In the genomic region with DNA sequence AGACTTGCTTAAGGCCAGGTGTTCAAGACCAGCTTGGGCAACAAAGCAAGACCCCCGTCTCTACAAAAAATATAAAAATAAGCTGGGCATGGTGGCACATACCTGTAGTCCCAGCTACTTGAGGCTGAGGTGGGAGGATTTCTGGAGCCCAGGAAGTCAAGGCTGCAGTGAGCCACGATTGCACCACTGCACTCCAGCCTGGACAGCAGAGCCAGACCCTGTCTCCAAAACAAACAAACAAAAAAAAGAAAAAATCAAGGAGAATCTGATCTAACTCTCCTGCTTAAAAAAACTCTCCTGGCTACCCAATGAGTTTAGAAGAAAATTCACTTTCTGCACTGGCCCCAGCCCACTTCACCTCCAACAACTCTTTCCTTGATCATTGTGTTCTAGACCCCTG, we compare ENCODE assay signal across 1 cellular context.
TF ChIP-seq lines count a peak whose summit lies in the region.

No MANE protein-coding gene starts in this region.

TF ChIP-seq in GM23338, 12 proteins besides CTCF, POLR2A, EP300 and RAD21 (continued from another document):
- TF ChIP-seq ZNF331 (CRISPR knock-in tag; IDR thresholded peaks at IDR 0.05; ENCODE audit: low read depth) = no peak
- TF ChIP-seq EZH2phosphoT487 (IDR thresholded peaks at IDR 0.05; ENCODE audit: unreplicated experiment) = no peak
- no peak for TF ChIP-seq NANOG (IDR thresholded peaks at IDR 0.05; ENCODE audit: borderline replicate concordance)
- no peak for TF ChIP-seq CREB1 (CRISPR knock-in tag; IDR thresholded peaks at IDR 0.05; ENCODE audit: low read depth)
- TF ChIP-seq, protein P1, sequence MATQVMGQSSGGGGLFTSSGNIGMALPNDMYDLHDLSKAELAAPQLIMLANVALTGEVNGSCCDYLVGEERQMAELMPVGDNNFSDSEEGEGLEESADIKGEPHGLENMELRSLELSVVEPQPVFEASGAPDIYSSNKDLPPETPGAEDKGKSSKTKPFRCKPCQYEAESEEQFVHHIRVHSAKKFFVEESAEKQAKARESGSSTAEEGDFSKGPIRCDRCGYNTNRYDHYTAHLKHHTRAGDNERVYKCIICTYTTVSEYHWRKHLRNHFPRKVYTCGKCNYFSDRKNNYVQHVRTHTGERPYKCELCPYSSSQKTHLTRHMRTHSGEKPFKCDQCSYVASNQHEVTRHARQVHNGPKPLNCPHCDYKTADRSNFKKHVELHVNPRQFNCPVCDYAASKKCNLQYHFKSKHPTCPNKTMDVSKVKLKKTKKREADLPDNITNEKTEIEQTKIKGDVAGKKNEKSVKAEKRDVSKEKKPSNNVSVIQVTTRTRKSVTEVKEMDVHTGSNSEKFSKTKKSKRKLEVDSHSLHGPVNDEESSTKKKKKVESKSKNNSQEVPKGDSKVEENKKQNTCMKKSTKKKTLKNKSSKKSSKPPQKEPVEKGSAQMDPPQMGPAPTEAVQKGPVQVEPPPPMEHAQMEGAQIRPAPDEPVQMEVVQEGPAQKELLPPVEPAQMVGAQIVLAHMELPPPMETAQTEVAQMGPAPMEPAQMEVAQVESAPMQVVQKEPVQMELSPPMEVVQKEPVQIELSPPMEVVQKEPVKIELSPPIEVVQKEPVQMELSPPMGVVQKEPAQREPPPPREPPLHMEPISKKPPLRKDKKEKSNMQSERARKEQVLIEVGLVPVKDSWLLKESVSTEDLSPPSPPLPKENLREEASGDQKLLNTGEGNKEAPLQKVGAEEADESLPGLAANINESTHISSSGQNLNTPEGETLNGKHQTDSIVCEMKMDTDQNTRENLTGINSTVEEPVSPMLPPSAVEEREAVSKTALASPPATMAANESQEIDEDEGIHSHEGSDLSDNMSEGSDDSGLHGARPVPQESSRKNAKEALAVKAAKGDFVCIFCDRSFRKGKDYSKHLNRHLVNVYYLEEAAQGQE (IDR thresholded peaks at IDR 0.05; ENCODE audit: unreplicated experiment) = no peak
- no peak for TF ChIP-seq JUNB (IDR thresholded peaks at IDR 0.05; ENCODE audit: unreplicated experiment)
- TF ChIP-seq, protein P2, sequence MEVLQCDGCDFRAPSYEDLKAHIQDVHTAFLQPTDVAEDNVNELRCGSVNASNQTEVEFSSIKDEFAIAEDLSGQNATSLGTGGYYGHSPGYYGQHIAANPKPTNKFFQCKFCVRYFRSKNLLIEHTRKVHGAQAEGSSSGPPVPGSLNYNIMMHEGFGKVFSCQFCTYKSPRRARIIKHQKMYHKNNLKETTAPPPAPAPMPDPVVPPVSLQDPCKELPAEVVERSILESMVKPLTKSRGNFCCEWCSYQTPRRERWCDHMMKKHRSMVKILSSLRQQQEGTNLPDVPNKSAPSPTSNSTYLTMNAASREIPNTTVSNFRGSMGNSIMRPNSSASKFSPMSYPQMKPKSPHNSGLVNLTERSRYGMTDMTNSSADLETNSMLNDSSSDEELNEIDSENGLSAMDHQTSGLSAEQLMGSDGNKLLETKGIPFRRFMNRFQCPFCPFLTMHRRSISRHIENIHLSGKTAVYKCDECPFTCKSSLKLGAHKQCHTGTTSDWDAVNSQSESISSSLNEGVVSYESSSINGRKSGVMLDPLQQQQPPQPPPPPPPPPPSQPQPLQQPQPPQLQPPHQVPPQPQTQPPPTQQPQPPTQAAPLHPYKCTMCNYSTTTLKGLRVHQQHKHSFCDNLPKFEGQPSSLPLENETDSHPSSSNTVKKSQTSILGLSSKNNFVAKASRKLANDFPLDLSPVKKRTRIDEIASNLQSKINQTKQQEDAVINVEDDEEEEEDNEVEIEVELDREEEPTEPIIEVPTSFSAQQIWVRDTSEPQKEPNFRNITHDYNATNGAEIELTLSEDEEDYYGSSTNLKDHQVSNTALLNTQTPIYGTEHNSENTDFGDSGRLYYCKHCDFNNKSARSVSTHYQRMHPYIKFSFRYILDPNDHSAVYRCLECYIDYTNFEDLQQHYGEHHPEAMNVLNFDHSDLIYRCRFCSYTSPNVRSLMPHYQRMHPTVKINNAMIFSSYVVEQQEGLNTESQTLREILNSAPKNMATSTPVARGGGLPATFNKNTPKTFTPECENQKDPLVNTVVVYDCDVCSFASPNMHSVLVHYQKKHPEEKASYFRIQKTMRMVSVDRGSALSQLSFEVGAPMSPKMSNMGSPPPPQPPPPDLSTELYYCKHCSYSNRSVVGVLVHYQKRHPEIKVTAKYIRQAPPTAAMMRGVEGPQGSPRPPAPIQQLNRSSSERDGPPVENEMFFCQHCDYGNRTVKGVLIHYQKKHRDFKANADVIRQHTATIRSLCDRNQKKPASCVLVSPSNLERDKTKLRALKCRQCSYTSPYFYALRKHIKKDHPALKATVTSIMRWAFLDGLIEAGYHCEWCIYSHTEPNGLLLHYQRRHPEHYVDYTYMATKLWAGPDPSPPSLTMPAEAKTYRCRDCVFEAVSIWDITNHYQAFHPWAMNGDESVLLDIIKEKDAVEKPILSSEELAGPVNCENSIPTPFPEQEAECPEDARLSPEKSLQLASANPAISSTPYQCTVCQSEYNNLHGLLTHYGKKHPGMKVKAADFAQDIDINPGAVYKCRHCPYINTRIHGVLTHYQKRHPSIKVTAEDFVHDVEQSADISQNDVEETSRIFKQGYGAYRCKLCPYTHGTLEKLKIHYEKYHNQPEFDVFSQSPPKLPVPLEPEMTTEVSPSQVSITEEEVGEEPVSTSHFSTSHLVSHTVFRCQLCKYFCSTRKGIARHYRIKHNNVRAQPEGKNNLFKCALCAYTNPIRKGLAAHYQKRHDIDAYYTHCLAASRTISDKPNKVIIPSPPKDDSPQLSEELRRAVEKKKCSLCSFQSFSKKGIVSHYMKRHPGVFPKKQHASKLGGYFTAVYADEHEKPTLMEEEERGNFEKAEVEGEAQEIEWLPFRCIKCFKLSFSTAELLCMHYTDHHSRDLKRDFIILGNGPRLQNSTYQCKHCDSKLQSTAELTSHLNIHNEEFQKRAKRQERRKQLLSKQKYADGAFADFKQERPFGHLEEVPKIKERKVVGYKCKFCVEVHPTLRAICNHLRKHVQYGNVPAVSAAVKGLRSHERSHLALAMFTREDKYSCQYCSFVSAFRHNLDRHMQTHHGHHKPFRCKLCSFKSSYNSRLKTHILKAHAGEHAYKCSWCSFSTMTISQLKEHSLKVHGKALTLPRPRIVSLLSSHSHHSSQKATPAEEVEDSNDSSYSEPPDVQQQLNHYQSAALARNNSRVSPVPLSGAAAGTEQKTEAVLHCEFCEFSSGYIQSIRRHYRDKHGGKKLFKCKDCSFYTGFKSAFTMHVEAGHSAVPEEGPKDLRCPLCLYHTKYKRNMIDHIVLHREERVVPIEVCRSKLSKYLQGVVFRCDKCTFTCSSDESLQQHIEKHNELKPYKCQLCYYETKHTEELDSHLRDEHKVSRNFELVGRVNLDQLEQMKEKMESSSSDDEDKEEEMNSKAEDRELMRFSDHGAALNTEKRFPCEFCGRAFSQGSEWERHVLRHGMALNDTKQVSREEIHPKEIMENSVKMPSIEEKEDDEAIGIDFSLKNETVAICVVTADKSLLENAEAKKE (CRISPR knock-in tag; IDR thresholded peaks at IDR 0.05) = no peak
- no peak for TF ChIP-seq STAT1 (IDR thresholded peaks at IDR 0.05; ENCODE audit: unreplicated experiment)
- TF ChIP-seq, protein P3, sequence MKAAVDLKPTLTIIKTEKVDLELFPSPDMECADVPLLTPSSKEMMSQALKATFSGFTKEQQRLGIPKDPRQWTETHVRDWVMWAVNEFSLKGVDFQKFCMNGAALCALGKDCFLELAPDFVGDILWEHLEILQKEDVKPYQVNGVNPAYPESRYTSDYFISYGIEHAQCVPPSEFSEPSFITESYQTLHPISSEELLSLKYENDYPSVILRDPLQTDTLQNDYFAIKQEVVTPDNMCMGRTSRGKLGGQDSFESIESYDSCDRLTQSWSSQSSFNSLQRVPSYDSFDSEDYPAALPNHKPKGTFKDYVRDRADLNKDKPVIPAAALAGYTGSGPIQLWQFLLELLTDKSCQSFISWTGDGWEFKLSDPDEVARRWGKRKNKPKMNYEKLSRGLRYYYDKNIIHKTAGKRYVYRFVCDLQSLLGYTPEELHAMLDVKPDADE (IDR thresholded peaks at IDR 0.05) = no peak
